In the genomic region with DNA sequence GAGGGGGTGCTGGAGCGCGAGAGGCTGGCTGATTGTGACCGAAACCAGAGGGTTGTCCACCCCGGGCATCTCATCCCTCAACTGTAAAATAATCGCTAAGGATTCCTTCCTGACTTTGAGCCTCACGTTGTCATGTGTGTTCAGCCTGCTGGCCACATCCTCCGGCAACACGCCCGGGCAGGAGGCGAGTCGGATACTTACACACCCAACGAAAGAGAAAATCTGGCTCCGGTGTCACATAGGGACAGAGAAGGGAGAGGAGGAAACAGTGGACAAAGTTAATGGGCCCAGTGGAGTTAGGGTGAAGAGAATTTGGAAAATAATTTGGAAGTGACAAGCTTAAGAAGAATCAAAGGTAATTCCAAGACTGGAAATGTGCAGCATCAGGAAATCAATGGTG, we compare ENCODE assay signal across 15 cellular contexts. TPM values are rescaled to one million over a fixed set of nuclear protein-coding genes. Genes with fewer than 3 reads are reported as not detected.
DNase-seq lines count a peak whose midpoint lies in the region; ATAC-seq and TF ChIP-seq lines count a peak whose summit lies in the region.
"Had no signal": no experiment of that assay in that cellular context is flagged by ENCODE, and none has a peak within 500 bp of the region (broad histone marks: within the 10 kb centered on the region; RNA-seq: fewer than 3 reads in every experiment).

No MANE protein-coding gene starts in this region.

- CTCF ChIA-PET in CD8-positive, alpha-beta memory T cell (lab: Charles Lee) = interaction anchor here (2.0 kb wide), 1 partner anchor 34 kb away, joined by 6 read pairs; the partner anchor contains the start of genes CCDC142 and TTC31
- CTCF ChIA-PET in T-cell (lab: Charles Lee) = interaction anchor here in 1 of 2 donors (0.5 kb wide), 1 partner anchor 370 kb away, joined by 3 read pairs; no protein-coding TSS in a partner anchor

- H3K27ac Mint-ChIP-seq in CD8-positive, alpha-beta memory T cell = peak overlapping the region in 2 of 8 donors; percentile 51 to 61
- no peak overlapping the region for H3K27ac Mint-ChIP-seq in T-cell
- H3K27ac Mint-ChIP-seq in effector memory CD8-positive, alpha-beta T cell = no peak overlapping the region

- intact Hi-C loops in psoas muscle (cut with DNase I) = no loop called here

- no peak overlapping the region for H3K27ac ChIP-seq in CD8-positive, alpha-beta memory T cell (ENCODE audit: low read depth, low read length)
- no peak overlapping the region for H3K27ac ChIP-seq in psoas muscle
- H3K27ac ChIP-seq: tibial artery had no signal

- no peak for TF ChIP-seq CTCF in psoas muscle (IDR thresholded peaks at IDR 0.05)

- no peaks in the 10 kb centered on the region for H3K36me3 Mint-ChIP-seq in CD8-positive, alpha-beta memory T cell
- H3K36me3 Mint-ChIP-seq in T-cell = no peaks in the 10 kb centered on the region
- peaks cover 12% of the 10 kb centered on the region for H3K36me3 Mint-ChIP-seq in effector memory CD8-positive, alpha-beta T cell (ENCODE audit: insufficient read depth)

- H3K9me3 ChIP-seq in CD8-positive, alpha-beta memory T cell (ENCODE audit: low read length) = no peaks in the 10 kb centered on the region
- no peaks in the 10 kb centered on the region for H3K9me3 ChIP-seq in psoas muscle
- H3K9me3 ChIP-seq: tibial artery had no signal

- H3K36me3 ChIP-seq in CD8-positive, alpha-beta memory T cell (ENCODE audit: insufficient read depth, low read length) = no peaks in the 10 kb centered on the region
- H3K36me3 ChIP-seq in psoas muscle (ENCODE audit: insufficient read depth in 1 of 2, low read depth in 1 of 2) = no peaks in the 10 kb centered on the region
- H3K36me3 ChIP-seq: tibial artery had no signal

- no peaks in the 10 kb centered on the region for H3K9me3 Mint-ChIP-seq in CD8-positive, alpha-beta memory T cell
- no peaks in the 10 kb centered on the region for H3K9me3 Mint-ChIP-seq in T-cell
- no peaks in the 10 kb centered on the region for H3K9me3 Mint-ChIP-seq in effector memory CD8-positive, alpha-beta T cell

- H3K27me3 ChIP-seq in CD8-positive, alpha-beta memory T cell (ENCODE audit: insufficient read depth, low read length, poor library complexity, severe bottlenecking) = peaks cover 76% of the 10 kb centered on the region
- peaks cover 0 to 90% (median 40%) of the 10 kb centered on the region in 3 donors for H3K27me3 ChIP-seq in psoas muscle (ENCODE audit: insufficient read depth in 3 of 3, low read length in 2 of 3)

- no peak overlapping the region for H3K4me3 ChIP-seq in CD8-positive, alpha-beta memory T cell (ENCODE audit: low read length)
- peak overlapping the region; percentile 65 for H3K4me3 ChIP-seq in psoas muscle

- POLR2A ChIA-PET in CD8-positive, alpha-beta memory T cell (lab: Charles Lee) = interaction anchor here (1.0 kb wide), 2 partner anchors 9 to 10 kb away, joined by 3 read pairs; partner anchors contain the start of gene PCGF1
- POLR2A ChIA-PET in T-cell (lab: Charles Lee) = no interaction called here

- no peak for DNase-seq in CD8-positive, alpha-beta memory T cell
- DNase-seq in T-cell = no peak
- no peak for DNase-seq in effector memory CD8-positive, alpha-beta T cell
- no peak for DNase-seq in psoas muscle
- no peak for DNase-seq in T-helper 9 cell
- DNase-seq in NK-92 treated with Interleukin-12 subunit alpha and Interleukin-12 subunit beta, amount 100 ng/mL, for 24 hours (lab: John Stamatoyannopoulos, UW) = no peak
- DNase-seq in stimulated activated CD8-positive, alpha-beta memory T cell treated with anti-CD3 and anti-CD28 coated beads, Interleukin-4, amount 100 ng/mL, for 48 hours = no peak
- DNase-seq: amniotic stem cell, foreskin melanocyte, NCI-H1092, NCI-H345 had no signal

- H3K4me3 Mint-ChIP-seq in CD8-positive, alpha-beta memory T cell = peak overlapping the region; percentile 66 to 84 (median 74)
- H3K4me3 Mint-ChIP-seq in T-cell = peak overlapping the region; percentile 70 to 75 (median 74)
- peak overlapping the region; percentile 72 for H3K4me3 Mint-ChIP-seq in effector memory CD8-positive, alpha-beta T cell

- peaks cover 15 to 32% (median 18%) of the 10 kb centered on the region in 3 donors for H3K4me1 Mint-ChIP-seq in CD8-positive, alpha-beta memory T cell
- H3K4me1 Mint-ChIP-seq in T-cell = peaks cover 14 to 29% (median 21%) of the 10 kb centered on the region in 3 donors
- peaks cover 9 to 24% of the 10 kb centered on the region in 2 donors for H3K4me1 Mint-ChIP-seq in effector memory CD8-positive, alpha-beta T cell (ENCODE audit: low read depth in 2 of 2)

- H3K27me3 Mint-ChIP-seq in CD8-positive, alpha-beta memory T cell = peaks cover 58 to 75% of the 10 kb centered on the region in 2 donors
- H3K27me3 Mint-ChIP-seq in T-cell = peaks cover 56 to 76% of the 10 kb centered on the region in 2 donors
- peaks cover 66 to 92% of the 10 kb centered on the region in 2 donors for H3K27me3 Mint-ChIP-seq in effector memory CD8-positive, alpha-beta T cell

- WGBS in psoas muscle, 3 donors = 55 to 67% (median 57%) methylated on average over 13 of the region's 13 CpGs

- H3K4me1 ChIP-seq in CD8-positive, alpha-beta memory T cell (ENCODE audit: insufficient read depth, low read length) = peaks cover 33% of the 10 kb centered on the region
- peaks cover 17% of the 10 kb centered on the region for H3K4me1 ChIP-seq in psoas muscle

- ATAC-seq in T-cell (replicated peaks in 1 of 4) (no peak), psoas muscle (no peak)
- ATAC-seq in effector memory CD8-positive, alpha-beta T cell (replicated peaks) = no peak
- ATAC-seq: HepG2 had no signal

RNA-seq across cellular contexts. Expression of gene TLX2, which starts 2.4 kb away (rescaled TPM):
- total RNA-seq in CD8-positive, alpha-beta memory T cell = under 1 TPM; 0.37 to 0.60 TPM
- not detected for polyA plus RNA-seq in CD8-positive, alpha-beta memory T cell
- under 1 TPM in 2 of 5 donors, not detected in 3; 0.28 to 0.46 TPM for total RNA-seq in T-cell
- total RNA-seq in psoas muscle = not detected
- not detected for polyA plus RNA-seq in psoas muscle
- total RNA-seq: kidney had no signal

RNA-seq across cellular contexts. Expression of gene PCGF1, which starts 9.2 kb away (rescaled TPM):
- 10 to 100 TPM; 29.6 to 38.7 TPM for total RNA-seq in CD8-positive, alpha-beta memory T cell
- polyA plus RNA-seq in CD8-positive, alpha-beta memory T cell = 17.2 TPM
- total RNA-seq in T-cell (10 to 100 TPM; 17.6 to 34.3 (median 28.0) TPM), psoas muscle (10 to 100 TPM; 14.3 to 32.0 (median 21.5) TPM)
- polyA plus RNA-seq in psoas muscle = 10 to 100 TPM; 25.6 to 60.3 (median 44.9) TPM

RNA-seq across cellular contexts. Expression of gene DQX1, which starts 9.4 kb away (rescaled TPM):
- total RNA-seq in CD8-positive, alpha-beta memory T cell = under 1 TPM; 0.51 to 0.83 TPM
- not detected for polyA plus RNA-seq in CD8-positive, alpha-beta memory T cell
- total RNA-seq in T-cell (under 1 TPM in 3 of 5 donors, not detected in 2; 0.33 to 0.76 (median 0.47) TPM), psoas muscle (not detected)
- under 1 TPM; 0.19 to 0.27 (median 0.27) TPM for polyA plus RNA-seq in psoas muscle
- total RNA-seq: kidney, myocyte had no signal

RNA-seq across cellular contexts. Expression of gene AUP1, which starts 12.9 kb away (rescaled TPM):
- total RNA-seq in CD8-positive, alpha-beta memory T cell = 100 to 1,000 TPM; 219 to 225 TPM
- 95.8 TPM for polyA plus RNA-seq in CD8-positive, alpha-beta memory T cell
- 100 to 1,000 TPM; 144 to 167 (median 149) TPM for total RNA-seq in T-cell
- 10 to 100 TPM; 56.0 to 94.7 (median 84.6) TPM for total RNA-seq in psoas muscle
- 100 to 1,000 TPM; 123 to 205 (median 169) TPM for polyA plus RNA-seq in psoas muscle

RNA-seq across cellular contexts. Expression of gene HTRA2, which starts 13.1 kb away (rescaled TPM):
- total RNA-seq in CD8-positive, alpha-beta memory T cell = 10 to 100 TPM; 81.0 to 82.1 TPM
- polyA plus RNA-seq in CD8-positive, alpha-beta memory T cell = 26.0 TPM
- total RNA-seq in T-cell (10 to 100 TPM; 25.1 to 45.2 (median 38.3) TPM), psoas muscle (10 to 100 TPM; 23.0 to 30.9 (median 27.2) TPM)
- 10 to 100 TPM; 24.2 to 54.4 (median 41.8) TPM for polyA plus RNA-seq in psoas muscle
